In genomic region chr11:11057472-11057854, GRCh38 we compare ENCODE assay signal across 24 cellular contexts.
A peak's percentile ranks its signal among the peaks of the same experiment; 100 is the strongest.
DNase-seq lines count a peak whose midpoint lies in the region; ATAC-seq and TF ChIP-seq lines count a peak whose summit lies in the region.
"Had no signal": no experiment of that assay in that cellular context is flagged by ENCODE, and none has a peak within 500 bp of the region (broad histone marks: within the 10 kb centered on the region; RNA-seq: fewer than 3 reads in every experiment).

No MANE protein-coding gene starts in this region.

- WGBS in transverse colon (ENCODE audit: low coverage in 1 of 2), 2 donors, result 92% methylated on average over 2 of the region's 2 CpGs; no CpG with 5 or more reads in 1 of the 2 donors
- no CpG with 5 or more reads among the region's 2 CpGs for WGBS in neuronal stem cell (ENCODE audit: extremely low coverage in 2 of 2, insufficient read length in 2 of 2, insufficient replicate concordance in 1 of 2), 2 donors

- peak overlapping the region in 3 of 4 donors; percentile 37 to 72 (median 70) for H3K27ac ChIP-seq in transverse colon
- H3K27ac ChIP-seq in neuronal stem cell (replicated peaks; ENCODE audit: low read length), result no peak overlapping the region
- H3K27ac ChIP-seq: HL-60 had no signal

- no peak overlapping the region for H3K4ac ChIP-seq in neuronal stem cell (ENCODE audit: low read length)

- H3K4me3 ChIP-seq in fibroblast of the aortic adventitia (ENCODE audit: low read depth, low read length), result no peak overlapping the region
- no peak overlapping the region for H3K4me3 ChIP-seq in transverse colon
- no peak overlapping the region for H3K4me3 ChIP-seq in neuronal stem cell (ENCODE audit: low read length in 2 of 2)
- H3K4me3 ChIP-seq: K562 had no signal

- H2AFZ ChIP-seq in neuronal stem cell (ENCODE audit: low read length), result no peak overlapping the region

- no peak overlapping the region for H3K18ac ChIP-seq in neuronal stem cell (ENCODE audit: low read length)

- H3K4me1 Mint-ChIP-seq in activated CD4-positive, alpha-beta T cell treated with anti-CD3 and anti-CD28 coated beads, Interleukin-2, amount 10 ng/mL, durations not matched to agents 24 days and 14 days, result no peaks in the 10 kb centered on the region

- TF ChIP-seq EP300 in transverse colon (IDR thresholded peaks at IDR 0.05; ENCODE audit: low read depth), result no peak

- no peak overlapping the region for H3K23ac ChIP-seq in neuronal stem cell (ENCODE audit: low read depth, low read length, poor library complexity)

- H2BK12ac ChIP-seq in neuronal stem cell (ENCODE audit: low read length), result no peak overlapping the region

- no peak overlapping the region for H2AK5ac ChIP-seq in neuronal stem cell (ENCODE audit: low read depth, low read length)

- H3K4me2 ChIP-seq in neuronal stem cell (ENCODE audit: insufficient read depth, low read length, poor library complexity, severe bottlenecking), result no peak overlapping the region

- no peak overlapping the region for H4K91ac ChIP-seq in neuronal stem cell (ENCODE audit: low read depth, low read length, poor library complexity)

- no peak overlapping the region for H3K4me3 Mint-ChIP-seq in activated CD4-positive, alpha-beta T cell treated with anti-CD3 and anti-CD28 coated beads, Interleukin-2, amount 10 ng/mL, durations not matched to agents 24 days and 14 days
- H3K4me3 Mint-ChIP-seq: HFFc6 had no signal

- peaks cover 2% of the 10 kb centered on the region for H3K36me3 Mint-ChIP-seq in activated CD4-positive, alpha-beta T cell treated with anti-CD3 and anti-CD28 coated beads, Interleukin-2, amount 10 ng/mL, durations not matched to agents 24 days and 14 days (ENCODE audit: low read depth)

- H2BK15ac ChIP-seq in neuronal stem cell (ENCODE audit: low read length), result no peak overlapping the region

- H4K8ac ChIP-seq in neuronal stem cell (ENCODE audit: low read depth, low read length), result no peak overlapping the region

- H3K27me3 ChIP-seq in transverse colon (no peaks in the 10 kb centered on the region), neuronal stem cell (ENCODE audit: control insufficient read depth in 3 of 3, insufficient read depth in 3 of 3, low read depth in 1 of 3, low read length in 3 of 3) (peaks cover 0 to 2% (median 0%) of the 10 kb centered on the region in 3 experiments)
- H3K27me3 ChIP-seq: BE2C had no signal

- no peaks in the 10 kb centered on the region for H3K36me3 ChIP-seq in transverse colon
- H3K36me3 ChIP-seq in neuronal stem cell (replicated peaks in 1 of 2; ENCODE audit: control insufficient read depth in 2 of 2, insufficient read depth in 2 of 2, low read length in 2 of 2), result no peaks in the 10 kb centered on the region
- H3K36me3 ChIP-seq: BE2C had no signal

- no peak overlapping the region for H2BK120ac ChIP-seq in neuronal stem cell (ENCODE audit: low read depth, low read length)

- ATAC-seq in omental fat pad (ENCODE audit: low FRiP score) (peak; percentile 93), HG03045 (IDR thresholded peaks at IDR 0.05; ENCODE audit: unreplicated experiment) (no peak)
- ATAC-seq: HepG2, K562, Panc1 had no signal

- H3K14ac ChIP-seq in neuronal stem cell (ENCODE audit: low read length), result no peak overlapping the region

- no peak overlapping the region for H2BK5ac ChIP-seq in neuronal stem cell (ENCODE audit: low read length)

- no peak overlapping the region for H3K9ac ChIP-seq in neuronal stem cell (ENCODE audit: low read depth, low read length, poor library complexity)

- peaks cover 3% of the 10 kb centered on the region for H3K27me3 Mint-ChIP-seq in activated CD4-positive, alpha-beta T cell treated with anti-CD3 and anti-CD28 coated beads, Interleukin-2, amount 10 ng/mL, durations not matched to agents 24 days and 14 days

- DNase-seq in RPMI7951 (ENCODE audit: low read depth) (peak; percentile 10), fibroblast of the aortic adventitia (ENCODE audit: low read depth) (peak; percentile 24), omental fat pad (ENCODE audit: low spot score) (no peak), transverse colon (no peak), neuronal stem cell (ENCODE audit: low spot score) (no peak)
- DNase-seq in activated CD4-positive, alpha-beta T cell treated with anti-CD3 and anti-CD28 coated beads, Interleukin-2, amount 10 ng/mL, durations not matched to agents 24 days and 14 days, result no peak
- DNase-seq: BE2C; EL; GF-D8; H7; HFFc6; MM.1S; NCI-H1048; NCI-H146; NCI-H2029 treated with DMSO at 0.1 percent for 48 hours; NCI-H345; NCI-H524; NCI-H774; NK-92 treated with Interleukin-12 subunit alpha and Interleukin-12 subunit beta, amount 100 ng/mL, for 24 hours had no signal

- H3K9me3 ChIP-seq in transverse colon (peaks cover 3 to 6% of the 10 kb centered on the region in 2 donors), neuronal stem cell (replicated peaks in 1 of 2; ENCODE audit: control insufficient read depth in 2 of 2, insufficient read depth in 1 of 2, low read depth in 1 of 2, low read length in 2 of 2) (peaks cover 0 to 7% of the 10 kb centered on the region in 2 donors)
- H3K9me3 ChIP-seq: BE2C had no signal

- H3K27ac Mint-ChIP-seq in activated CD4-positive, alpha-beta T cell treated with anti-CD3 and anti-CD28 coated beads, Interleukin-2, amount 10 ng/mL, durations not matched to agents 24 days and 14 days, result no peak overlapping the region
- H3K27ac Mint-ChIP-seq: HFFc6 had no signal

- in situ Hi-C loops in transverse colon (cut with MboI; ENCODE audit: low pct_ligation_motif_present in 1 of 4, low pct_unique_long_range_greater_than_20kb in 1 of 4, low sequenced_read_pairs in 3 of 4), result no loop called here

- H3K9me3 Mint-ChIP-seq in activated CD4-positive, alpha-beta T cell treated with anti-CD3 and anti-CD28 coated beads, Interleukin-2, amount 10 ng/mL, durations not matched to agents 24 days and 14 days, result peaks cover 13% of the 10 kb centered on the region

- TF ChIP-seq CTCF in fibroblast of the aortic adventitia (IDR thresholded peaks at IDR 0.05; ENCODE audit: insufficient read depth, low read length) (no peak), omental fat pad (IDR thresholded peaks at IDR 0.05) (no peak), transverse colon (IDR thresholded peaks at IDR 0.05) (no peak)

- TF ChIP-seq POLR2A in transverse colon (IDR thresholded peaks at IDR 0.05), result no peak

- H3K4me1 ChIP-seq in transverse colon (no peaks in the 10 kb centered on the region), neuronal stem cell (ENCODE audit: control insufficient read depth in 2 of 2, insufficient read depth in 1 of 2, low read depth in 1 of 2, low read length in 2 of 2) (no peaks in the 10 kb centered on the region)
- H3K4me1 ChIP-seq: BE2C had no signal

- H3K79me1 ChIP-seq in neuronal stem cell (ENCODE audit: low read depth, low read length), result no peaks in the 10 kb centered on the region

- intact Hi-C loops in transverse colon (cut with DNase I; ENCODE audit: low total_unique reads), result no loop called here
- intact Hi-C loops in activated CD4-positive, alpha-beta T cell treated with anti-CD3 and anti-CD28 coated beads, Interleukin-2, amount 10 ng/mL, durations not matched to agents 24 days and 14 days (cut with micrococcal nuclease), result no loop called here

Comparison
In these comparisons a context has a peak if more than half of its experiments do, and no peak if none do; other contexts are left out.
1. DNase-seq: peak in RPMI7951 (single experiment) and fibroblast of the aortic adventitia (single experiment); none in omental fat pad (single experiment), transverse colon (single experiment), neuronal stem cell (single experiment) and activated CD4-positive, alpha-beta T cell treated with anti-CD3 and anti-CD28 coated beads, Interleukin-2, amount 10 ng/mL, durations not matched to agents 24 days and 14 days (single experiment).